Comparison of ENCODE assay signal across 1 cellular context in the genomic region with DNA sequence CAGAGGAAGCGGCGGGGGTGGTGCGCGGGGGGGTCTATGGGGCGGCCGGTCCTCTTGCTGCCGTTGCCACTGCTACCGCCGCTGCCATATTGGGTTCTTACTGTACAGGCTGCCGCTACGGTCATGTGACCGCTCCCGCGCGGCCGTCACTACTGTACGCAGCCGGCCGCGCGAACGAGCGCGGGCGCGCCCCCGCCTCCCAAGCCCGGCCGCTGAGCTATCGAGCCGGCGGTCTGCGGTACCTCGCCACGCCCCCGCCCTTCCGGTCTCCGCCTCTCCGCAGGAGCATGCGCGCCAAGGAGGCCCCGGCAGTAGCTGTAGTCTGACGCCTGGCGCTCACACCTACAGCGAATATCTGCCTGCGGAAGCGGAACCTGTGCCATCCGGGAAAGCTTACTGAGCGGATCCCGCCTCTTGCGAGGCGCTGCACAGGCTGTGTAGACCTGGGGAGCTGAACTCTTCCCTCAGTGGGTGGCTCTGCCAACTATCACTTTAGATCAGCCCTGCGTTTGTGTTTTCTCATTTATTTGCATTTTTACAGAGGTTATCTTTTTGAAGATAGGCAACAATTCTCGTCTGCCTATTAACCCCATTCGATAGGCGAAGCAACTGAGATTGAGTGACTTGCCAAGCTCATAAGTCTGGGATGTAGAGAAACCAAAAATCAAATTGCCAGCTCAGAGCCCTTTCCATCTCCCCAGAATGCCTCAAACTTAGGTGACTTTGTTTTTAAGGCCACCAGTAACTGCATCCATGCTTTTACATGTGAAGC.
TF ChIP-seq lines count a peak whose summit lies in the region.

A gene (minus strand): TSS at position 127 of the 772 bp plus-strand sequence. CDS start 265 bp downstream, outside the sequence.

TF ChIP-seq in GM12878, 131 proteins besides CTCF, POLR2A, EP300 and RAD21 (continued from another document and continues in another):
- TF ChIP-seq HCFC1 (IDR thresholded peaks at IDR 0.05; ENCODE audit: low read length) (no peak), ZSCAN29 (IDR thresholded peaks at IDR 0.05) (peak; percentile 92), CHD4 (IDR thresholded peaks at IDR 0.05) (no peak), BRCA1 (IDR thresholded peaks at IDR 0.05; ENCODE audit: low read depth, low read length) (no peak), TAF1 (IDR thresholded peaks at IDR 0.05; ENCODE audit: borderline replicate concordance, low read depth, low read length) (peak; percentile 77; the same call in 1 of the 2 replicates), SREBF1 (IDR thresholded peaks at IDR 0.05; ENCODE audit: low read length) (no peak), BCL11A (IDR thresholded peaks at IDR 0.05; ENCODE audit: low read depth, low read length) (no peak), EGR1 (IDR thresholded peaks at IDR 0.05; ENCODE audit: borderline replicate concordance in 1 of 2, low read depth in 2 of 2, low read length in 2 of 2) (peak in 1 of 2 experiments; percentile 84; a peak in 2 of 3 replicates), ZNF217 (IDR thresholded peaks at IDR 0.05) (no peak), JUND (IDR thresholded peaks at IDR 0.05; ENCODE audit: low read depth, low read length) (0 out of 2 replicates have a peak, but pooled peaks have one; percentile 9), TARDBP (IDR thresholded peaks at IDR 0.05; ENCODE audit: borderline replicate concordance) (0 out of 2 replicates have a peak, but pooled peaks have one; percentile 28), SP1 (IDR thresholded peaks at IDR 0.05; ENCODE audit: low read depth, low read length) (peak; percentile 46), ZZZ3 (IDR thresholded peaks at IDR 0.05; ENCODE audit: control insufficient read depth, insufficient read length, low read depth) (no peak), POLR2AphosphoS5 (IDR thresholded peaks at IDR 0.05; ENCODE audit: low read length) (peak; percentile 94), MTA2 (IDR thresholded peaks at IDR 0.05; ENCODE audit: low read depth) (no peak), POLR2AphosphoS2 (IDR thresholded peaks at IDR 0.05; ENCODE audit: low read depth, low read length) (peak; percentile 86), ZNF24 (IDR thresholded peaks at IDR 0.05) (no peak), IKZF1 (conservative IDR thresholded peaks at IDR 0.05) (no peak; the same call in 1 of the 2 replicates), FOXK2 (IDR thresholded peaks at IDR 0.05) (no peak), SREBF2 (IDR thresholded peaks at IDR 0.05; ENCODE audit: low read length) (no peak), RELA (IDR thresholded peaks at IDR 0.05; ENCODE audit: borderline replicate concordance, partially characterized antibody) (no peak), BMI1 (IDR thresholded peaks at IDR 0.05; ENCODE audit: borderline replicate concordance) (no peak), JUNB (IDR thresholded peaks at IDR 0.05) (no peak), PAX5 (IDR thresholded peaks at IDR 0.05; ENCODE audit: borderline replicate concordance, low read depth, low read length) (peak; percentile 83; the same call in 1 of the 2 replicates), CBX5 (IDR thresholded peaks at IDR 0.05; ENCODE audit: low read depth) (no peak)
- TF ChIP-seq, protein P1, sequence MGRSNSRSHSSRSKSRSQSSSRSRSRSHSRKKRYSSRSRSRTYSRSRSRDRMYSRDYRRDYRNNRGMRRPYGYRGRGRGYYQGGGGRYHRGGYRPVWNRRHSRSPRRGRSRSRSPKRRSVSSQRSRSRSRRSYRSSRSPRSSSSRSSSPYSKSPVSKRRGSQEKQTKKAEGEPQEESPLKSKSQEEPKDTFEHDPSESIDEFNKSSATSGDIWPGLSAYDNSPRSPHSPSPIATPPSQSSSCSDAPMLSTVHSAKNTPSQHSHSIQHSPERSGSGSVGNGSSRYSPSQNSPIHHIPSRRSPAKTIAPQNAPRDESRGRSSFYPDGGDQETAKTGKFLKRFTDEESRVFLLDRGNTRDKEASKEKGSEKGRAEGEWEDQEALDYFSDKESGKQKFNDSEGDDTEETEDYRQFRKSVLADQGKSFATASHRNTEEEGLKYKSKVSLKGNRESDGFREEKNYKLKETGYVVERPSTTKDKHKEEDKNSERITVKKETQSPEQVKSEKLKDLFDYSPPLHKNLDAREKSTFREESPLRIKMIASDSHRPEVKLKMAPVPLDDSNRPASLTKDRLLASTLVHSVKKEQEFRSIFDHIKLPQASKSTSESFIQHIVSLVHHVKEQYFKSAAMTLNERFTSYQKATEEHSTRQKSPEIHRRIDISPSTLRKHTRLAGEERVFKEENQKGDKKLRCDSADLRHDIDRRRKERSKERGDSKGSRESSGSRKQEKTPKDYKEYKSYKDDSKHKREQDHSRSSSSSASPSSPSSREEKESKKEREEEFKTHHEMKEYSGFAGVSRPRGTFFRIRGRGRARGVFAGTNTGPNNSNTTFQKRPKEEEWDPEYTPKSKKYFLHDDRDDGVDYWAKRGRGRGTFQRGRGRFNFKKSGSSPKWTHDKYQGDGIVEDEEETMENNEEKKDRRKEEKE (IDR thresholded peaks at IDR 0.05) = no peak
- TF ChIP-seq, protein P2, sequence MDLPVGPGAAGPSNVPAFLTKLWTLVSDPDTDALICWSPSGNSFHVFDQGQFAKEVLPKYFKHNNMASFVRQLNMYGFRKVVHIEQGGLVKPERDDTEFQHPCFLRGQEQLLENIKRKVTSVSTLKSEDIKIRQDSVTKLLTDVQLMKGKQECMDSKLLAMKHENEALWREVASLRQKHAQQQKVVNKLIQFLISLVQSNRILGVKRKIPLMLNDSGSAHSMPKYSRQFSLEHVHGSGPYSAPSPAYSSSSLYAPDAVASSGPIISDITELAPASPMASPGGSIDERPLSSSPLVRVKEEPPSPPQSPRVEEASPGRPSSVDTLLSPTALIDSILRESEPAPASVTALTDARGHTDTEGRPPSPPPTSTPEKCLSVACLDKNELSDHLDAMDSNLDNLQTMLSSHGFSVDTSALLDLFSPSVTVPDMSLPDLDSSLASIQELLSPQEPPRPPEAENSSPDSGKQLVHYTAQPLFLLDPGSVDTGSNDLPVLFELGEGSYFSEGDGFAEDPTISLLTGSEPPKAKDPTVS (IDR thresholded peaks at IDR 0.05; ENCODE audit: low read depth, low read length) = 0 out of 2 replicates have a peak, but pooled peaks have one; percentile 31
- TF ChIP-seq, protein P3, sequence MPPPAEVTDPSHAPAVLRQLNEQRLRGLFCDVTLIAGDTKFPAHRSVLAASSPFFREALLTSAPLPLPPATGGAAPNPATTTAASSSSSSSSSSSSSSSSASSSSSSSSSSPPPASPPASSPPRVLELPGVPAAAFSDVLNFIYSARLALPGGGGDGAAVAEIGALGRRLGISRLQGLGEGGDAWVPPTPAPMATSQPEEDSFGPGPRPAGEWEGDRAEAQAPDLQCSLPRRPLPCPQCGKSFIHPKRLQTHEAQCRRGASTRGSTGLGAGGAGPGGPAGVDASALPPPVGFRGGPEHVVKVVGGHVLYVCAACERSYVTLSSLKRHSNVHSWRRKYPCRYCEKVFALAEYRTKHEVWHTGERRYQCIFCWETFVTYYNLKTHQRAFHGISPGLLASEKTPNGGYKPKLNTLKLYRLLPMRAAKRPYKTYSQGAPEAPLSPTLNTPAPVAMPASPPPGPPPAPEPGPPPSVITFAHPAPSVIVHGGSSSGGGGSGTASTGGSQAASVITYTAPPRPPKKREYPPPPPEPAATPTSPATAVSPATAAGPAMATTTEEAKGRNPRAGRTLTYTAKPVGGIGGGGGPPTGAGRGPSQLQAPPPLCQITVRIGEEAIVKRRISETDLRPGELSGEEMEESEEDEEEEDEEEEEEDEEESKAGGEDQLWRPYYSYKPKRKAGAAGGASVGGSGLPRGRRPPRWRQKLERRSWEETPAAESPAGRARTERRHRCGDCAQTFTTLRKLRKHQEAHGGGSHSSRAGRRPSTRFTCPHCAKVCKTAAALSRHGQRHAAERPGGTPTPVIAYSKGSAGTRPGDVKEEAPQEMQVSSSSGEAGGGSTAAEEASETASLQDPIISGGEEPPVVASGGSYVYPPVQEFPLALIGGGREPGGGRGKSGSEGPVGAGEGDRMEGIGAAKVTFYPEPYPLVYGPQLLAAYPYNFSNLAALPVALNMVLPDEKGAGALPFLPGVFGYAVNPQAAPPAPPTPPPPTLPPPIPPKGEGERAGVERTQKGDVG (CRISPR knock-in tag; IDR thresholded peaks at IDR 0.05) = 0 out of 2 replicates have a peak, but pooled peaks have one; percentile 23
- TF ChIP-seq, protein P4, sequence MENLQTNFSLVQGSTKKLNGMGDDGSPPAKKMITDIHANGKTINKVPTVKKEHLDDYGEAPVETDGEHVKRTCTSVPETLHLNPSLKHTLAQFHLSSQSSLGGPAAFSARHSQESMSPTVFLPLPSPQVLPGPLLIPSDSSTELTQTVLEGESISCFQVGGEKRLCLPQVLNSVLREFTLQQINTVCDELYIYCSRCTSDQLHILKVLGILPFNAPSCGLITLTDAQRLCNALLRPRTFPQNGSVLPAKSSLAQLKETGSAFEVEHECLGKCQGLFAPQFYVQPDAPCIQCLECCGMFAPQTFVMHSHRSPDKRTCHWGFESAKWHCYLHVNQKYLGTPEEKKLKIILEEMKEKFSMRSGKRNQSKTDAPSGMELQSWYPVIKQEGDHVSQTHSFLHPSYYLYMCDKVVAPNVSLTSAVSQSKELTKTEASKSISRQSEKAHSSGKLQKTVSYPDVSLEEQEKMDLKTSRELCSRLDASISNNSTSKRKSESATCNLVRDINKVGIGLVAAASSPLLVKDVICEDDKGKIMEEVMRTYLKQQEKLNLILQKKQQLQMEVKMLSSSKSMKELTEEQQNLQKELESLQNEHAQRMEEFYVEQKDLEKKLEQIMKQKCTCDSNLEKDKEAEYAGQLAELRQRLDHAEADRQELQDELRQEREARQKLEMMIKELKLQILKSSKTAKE (IDR thresholded peaks at IDR 0.05; ENCODE audit: low read depth, poor library complexity, severe bottlenecking) = peak; percentile 37
- TF ChIP-seq, protein P5, sequence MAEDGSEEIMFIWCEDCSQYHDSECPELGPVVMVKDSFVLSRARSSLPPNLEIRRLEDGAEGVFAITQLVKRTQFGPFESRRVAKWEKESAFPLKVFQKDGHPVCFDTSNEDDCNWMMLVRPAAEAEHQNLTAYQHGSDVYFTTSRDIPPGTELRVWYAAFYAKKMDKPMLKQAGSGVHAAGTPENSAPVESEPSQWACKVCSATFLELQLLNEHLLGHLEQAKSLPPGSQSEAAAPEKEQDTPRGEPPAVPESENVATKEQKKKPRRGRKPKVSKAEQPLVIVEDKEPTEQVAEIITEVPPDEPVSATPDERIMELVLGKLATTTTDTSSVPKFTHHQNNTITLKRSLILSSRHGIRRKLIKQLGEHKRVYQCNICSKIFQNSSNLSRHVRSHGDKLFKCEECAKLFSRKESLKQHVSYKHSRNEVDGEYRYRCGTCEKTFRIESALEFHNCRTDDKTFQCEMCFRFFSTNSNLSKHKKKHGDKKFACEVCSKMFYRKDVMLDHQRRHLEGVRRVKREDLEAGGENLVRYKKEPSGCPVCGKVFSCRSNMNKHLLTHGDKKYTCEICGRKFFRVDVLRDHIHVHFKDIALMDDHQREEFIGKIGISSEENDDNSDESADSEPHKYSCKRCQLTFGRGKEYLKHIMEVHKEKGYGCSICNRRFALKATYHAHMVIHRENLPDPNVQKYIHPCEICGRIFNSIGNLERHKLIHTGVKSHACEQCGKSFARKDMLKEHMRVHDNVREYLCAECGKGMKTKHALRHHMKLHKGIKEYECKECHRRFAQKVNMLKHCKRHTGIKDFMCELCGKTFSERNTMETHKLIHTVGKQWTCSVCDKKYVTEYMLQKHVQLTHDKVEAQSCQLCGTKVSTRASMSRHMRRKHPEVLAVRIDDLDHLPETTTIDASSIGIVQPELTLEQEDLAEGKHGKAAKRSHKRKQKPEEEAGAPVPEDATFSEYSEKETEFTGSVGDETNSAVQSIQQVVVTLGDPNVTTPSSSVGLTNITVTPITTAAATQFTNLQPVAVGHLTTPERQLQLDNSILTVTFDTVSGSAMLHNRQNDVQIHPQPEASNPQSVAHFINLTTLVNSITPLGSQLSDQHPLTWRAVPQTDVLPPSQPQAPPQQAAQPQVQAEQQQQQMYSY (CRISPR knock-in tag; IDR thresholded peaks at IDR 0.05) = no peak
- TF ChIP-seq, protein P6, sequence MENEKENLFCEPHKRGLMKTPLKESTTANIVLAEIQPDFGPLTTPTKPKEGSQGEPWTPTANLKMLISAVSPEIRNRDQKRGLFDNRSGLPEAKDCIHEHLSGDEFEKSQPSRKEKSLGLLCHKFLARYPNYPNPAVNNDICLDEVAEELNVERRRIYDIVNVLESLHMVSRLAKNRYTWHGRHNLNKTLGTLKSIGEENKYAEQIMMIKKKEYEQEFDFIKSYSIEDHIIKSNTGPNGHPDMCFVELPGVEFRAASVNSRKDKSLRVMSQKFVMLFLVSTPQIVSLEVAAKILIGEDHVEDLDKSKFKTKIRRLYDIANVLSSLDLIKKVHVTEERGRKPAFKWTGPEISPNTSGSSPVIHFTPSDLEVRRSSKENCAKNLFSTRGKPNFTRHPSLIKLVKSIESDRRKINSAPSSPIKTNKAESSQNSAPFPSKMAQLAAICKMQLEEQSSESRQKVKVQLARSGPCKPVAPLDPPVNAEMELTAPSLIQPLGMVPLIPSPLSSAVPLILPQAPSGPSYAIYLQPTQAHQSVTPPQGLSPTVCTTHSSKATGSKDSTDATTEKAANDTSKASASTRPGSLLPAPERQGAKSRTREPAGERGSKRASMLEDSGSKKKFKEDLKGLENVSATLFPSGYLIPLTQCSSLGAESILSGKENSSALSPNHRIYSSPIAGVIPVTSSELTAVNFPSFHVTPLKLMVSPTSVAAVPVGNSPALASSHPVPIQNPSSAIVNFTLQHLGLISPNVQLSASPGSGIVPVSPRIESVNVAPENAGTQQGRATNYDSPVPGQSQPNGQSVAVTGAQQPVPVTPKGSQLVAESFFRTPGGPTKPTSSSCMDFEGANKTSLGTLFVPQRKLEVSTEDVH (IDR thresholded peaks at IDR 0.05; ENCODE audit: low read depth, partially characterized antibody) = peak; percentile 67
- TF ChIP-seq, protein P7, sequence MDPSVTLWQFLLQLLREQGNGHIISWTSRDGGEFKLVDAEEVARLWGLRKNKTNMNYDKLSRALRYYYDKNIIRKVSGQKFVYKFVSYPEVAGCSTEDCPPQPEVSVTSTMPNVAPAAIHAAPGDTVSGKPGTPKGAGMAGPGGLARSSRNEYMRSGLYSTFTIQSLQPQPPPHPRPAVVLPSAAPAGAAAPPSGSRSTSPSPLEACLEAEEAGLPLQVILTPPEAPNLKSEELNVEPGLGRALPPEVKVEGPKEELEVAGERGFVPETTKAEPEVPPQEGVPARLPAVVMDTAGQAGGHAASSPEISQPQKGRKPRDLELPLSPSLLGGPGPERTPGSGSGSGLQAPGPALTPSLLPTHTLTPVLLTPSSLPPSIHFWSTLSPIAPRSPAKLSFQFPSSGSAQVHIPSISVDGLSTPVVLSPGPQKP (IDR thresholded peaks at IDR 0.05; ENCODE audit: low read depth, low read length) = peak; percentile 86
- TF ChIP-seq, protein P8, sequence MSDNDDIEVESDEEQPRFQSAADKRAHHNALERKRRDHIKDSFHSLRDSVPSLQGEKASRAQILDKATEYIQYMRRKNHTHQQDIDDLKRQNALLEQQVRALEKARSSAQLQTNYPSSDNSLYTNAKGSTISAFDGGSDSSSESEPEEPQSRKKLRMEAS (IDR thresholded peaks at IDR 0.05; ENCODE audit: low read depth, low read length) = peak; percentile 41; the same call in 1 of the 2 replicates
- TF ChIP-seq, protein P9, sequence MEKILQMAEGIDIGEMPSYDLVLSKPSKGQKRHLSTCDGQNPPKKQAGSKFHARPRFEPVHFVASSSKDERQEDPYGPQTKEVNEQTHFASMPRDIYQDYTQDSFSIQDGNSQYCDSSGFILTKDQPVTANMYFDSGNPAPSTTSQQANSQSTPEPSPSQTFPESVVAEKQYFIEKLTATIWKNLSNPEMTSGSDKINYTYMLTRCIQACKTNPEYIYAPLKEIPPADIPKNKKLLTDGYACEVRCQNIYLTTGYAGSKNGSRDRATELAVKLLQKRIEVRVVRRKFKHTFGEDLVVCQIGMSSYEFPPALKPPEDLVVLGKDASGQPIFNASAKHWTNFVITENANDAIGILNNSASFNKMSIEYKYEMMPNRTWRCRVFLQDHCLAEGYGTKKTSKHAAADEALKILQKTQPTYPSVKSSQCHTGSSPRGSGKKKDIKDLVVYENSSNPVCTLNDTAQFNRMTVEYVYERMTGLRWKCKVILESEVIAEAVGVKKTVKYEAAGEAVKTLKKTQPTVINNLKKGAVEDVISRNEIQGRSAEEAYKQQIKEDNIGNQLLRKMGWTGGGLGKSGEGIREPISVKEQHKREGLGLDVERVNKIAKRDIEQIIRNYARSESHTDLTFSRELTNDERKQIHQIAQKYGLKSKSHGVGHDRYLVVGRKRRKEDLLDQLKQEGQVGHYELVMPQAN (conservative IDR thresholded peaks at IDR 0.05) = no peak
